29 cellular contexts compared by ENCODE assay signal in the genomic region with DNA sequence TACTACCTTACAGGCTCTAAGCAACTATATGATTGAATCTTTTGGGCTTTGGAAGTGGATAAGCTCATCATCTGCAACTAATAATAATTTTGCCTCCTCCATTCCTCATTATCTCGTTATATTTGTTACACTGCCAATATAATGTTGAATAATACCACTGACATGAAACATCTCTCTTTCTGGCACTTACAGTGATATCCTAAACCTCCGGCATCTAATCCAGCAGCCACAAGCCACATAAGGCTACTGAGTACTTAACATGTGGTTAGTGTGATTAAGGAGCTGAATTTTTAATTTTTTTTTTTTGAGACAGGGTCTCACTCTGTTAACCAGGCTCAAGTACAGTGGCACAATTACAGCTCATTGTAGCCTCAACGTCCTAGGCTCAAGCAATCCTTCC. TPM values are rescaled to one million over a fixed set of nuclear protein-coding genes. Genes with fewer than 3 reads are reported as not detected.
A peak's percentile ranks its signal among the peaks of the same experiment; 100 is the strongest.
DNase-seq lines count a peak whose midpoint lies in the region; ATAC-seq and TF ChIP-seq lines count a peak whose summit lies in the region.
"Had no signal": no experiment of that assay in that cellular context is flagged by ENCODE, and none has a peak within 500 bp of the region (broad histone marks: within the 10 kb centered on the region; RNA-seq: fewer than 3 reads in every experiment).

No MANE protein-coding gene starts in this region.

- H3K4me3 Mint-ChIP-seq in nephron = peak overlapping the region in 1 of 3 experiments; percentile 15
- no peak overlapping the region for H3K4me3 Mint-ChIP-seq in activated CD4-positive, alpha-beta memory T cell treated with anti-CD3 and anti-CD28 coated beads, Interleukin-2, amount 10 ng/mL, durations not matched to agents 7 days and 5 days
- H3K4me3 Mint-ChIP-seq: activated B cell treated with CpG ODN at 0.5 μM for 24 hours; H9; neural crest cell; stimulated activated naive CD8-positive, alpha-beta T cell treated with anti-CD3 and anti-CD28 coated beads, Interleukin-15, Interleukin-2, amounts not matched to agents 100 ng/mL and 50 ng/mL, for 24 hours; type B pancreatic cell had no signal

- peaks cover 22% of the 10 kb centered on the region for H3F3A ChIP-seq in PC-9 (ENCODE audit: insufficient read depth, low read depth)

- H2AFZ ChIP-seq in PC-9 = no peak overlapping the region

- CTCF ChIA-PET in PC-9 (lab: Charles Lee) = no interaction called here
- CTCF ChIA-PET in activated CD4-positive, alpha-beta memory T cell treated with anti-CD3 and anti-CD28 coated beads, Interleukin-2, amount 10 ng/mL, durations not matched to agents 7 days and 5 days (lab: Charles Lee) = interaction anchor here (1.5 kb wide), 1 partner anchor 68 kb away, joined by 5 read pairs; no protein-coding TSS in a partner anchor

- BruUV-seq in PC-9 (replicated peaks; lab: Mats Ljungman, UMichigan) = no TSS peak

- peaks cover 5% of the 10 kb centered on the region for H3K27me3 Mint-ChIP-seq in nephron (ENCODE audit: low read depth)
- H3K27me3 Mint-ChIP-seq in activated CD4-positive, alpha-beta memory T cell treated with anti-CD3 and anti-CD28 coated beads, Interleukin-2, amount 10 ng/mL, durations not matched to agents 7 days and 5 days = peaks cover 4% of the 10 kb centered on the region
- H3K27me3 Mint-ChIP-seq: type B pancreatic cell had no signal

- H3K36me3 ChIP-seq in PC-9 (ENCODE audit: low read depth) = peaks cover 13% of the 10 kb centered on the region; the same call in 1 of the 2 replicates
- H3K36me3 ChIP-seq in body of pancreas (replicated peaks in 1 of 2; ENCODE audit: insufficient read depth in 1 of 2, low read depth in 2 of 2) = no peaks in the 10 kb centered on the region
- H3K36me3 ChIP-seq in suprapubic skin = no peaks in the 10 kb centered on the region
- H3K36me3 ChIP-seq: gastroesophageal sphincter, right lobe of liver had no signal

- peaks cover 97% of the 10 kb centered on the region for H3K79me2 ChIP-seq in PC-9 (ENCODE audit: low read depth)

- no peaks in the 10 kb centered on the region for H3K9me2 ChIP-seq in PC-9 (ENCODE audit: insufficient read depth)

- H3K27ac Mint-ChIP-seq in nephron = peak overlapping the region; percentile 35 to 60 (median 48)
- no peak overlapping the region for H3K27ac Mint-ChIP-seq in activated CD4-positive, alpha-beta memory T cell treated with anti-CD3 and anti-CD28 coated beads, Interleukin-2, amount 10 ng/mL, durations not matched to agents 7 days and 5 days
- H3K27ac Mint-ChIP-seq: activated B cell treated with CpG ODN at 0.5 μM for 24 hours; H9; stimulated activated naive CD8-positive, alpha-beta T cell treated with anti-CD3 and anti-CD28 coated beads, Interleukin-15, Interleukin-2, amounts not matched to agents 100 ng/mL and 50 ng/mL, for 24 hours; type B pancreatic cell had no signal

- no peaks in the 10 kb centered on the region for H3K9me3 Mint-ChIP-seq in nephron
- H3K9me3 Mint-ChIP-seq in activated CD4-positive, alpha-beta memory T cell treated with anti-CD3 and anti-CD28 coated beads, Interleukin-2, amount 10 ng/mL, durations not matched to agents 7 days and 5 days = no peaks in the 10 kb centered on the region
- H3K9me3 Mint-ChIP-seq: activated B cell treated with CpG ODN at 0.5 μM for 24 hours; H9; stimulated activated naive CD8-positive, alpha-beta T cell treated with anti-CD3 and anti-CD28 coated beads, Interleukin-15, Interleukin-2, amounts not matched to agents 100 ng/mL and 50 ng/mL, for 24 hours had no signal

- TF ChIP-seq CTCF in PC-9 (conservative IDR thresholded peaks at IDR 0.05) (no peak), body of pancreas (IDR thresholded peaks at IDR 0.05) (no peak), nephron (IDR thresholded peaks at IDR 0.05; ENCODE audit: unreplicated experiment in 3 of 3) (no peak), suprapubic skin (IDR thresholded peaks at IDR 0.05) (no peak)

- no peak overlapping the region for H3K4me2 ChIP-seq in PC-9
- H3K4me2 ChIP-seq: A549 had no signal

- peaks cover 30% of the 10 kb centered on the region for H3K36me3 Mint-ChIP-seq in nephron (ENCODE audit: low read depth)
- no peaks in the 10 kb centered on the region for H3K36me3 Mint-ChIP-seq in activated CD4-positive, alpha-beta memory T cell treated with anti-CD3 and anti-CD28 coated beads, Interleukin-2, amount 10 ng/mL, durations not matched to agents 7 days and 5 days (ENCODE audit: low read depth)

- ATAC-seq in body of pancreas = no peak
- ATAC-seq in HG03280 (IDR thresholded peaks at IDR 0.05; ENCODE audit: unreplicated experiment) = no peak
- ATAC-seq: A549, gastroesophageal sphincter, mucosa of descending colon, right lobe of liver had no signal

- H3K4me3 ChIP-seq in PC-9 (no peak overlapping the region), body of pancreas (no peak overlapping the region), suprapubic skin (no peak overlapping the region)
- H3K4me3 ChIP-seq: A549, gastroesophageal sphincter, mucosa of descending colon, right lobe of liver had no signal

- H3K4me1 ChIP-seq in PC-9 (replicated peaks; ENCODE audit: insufficient read depth) = peaks cover 43% of the 10 kb centered on the region
- peaks cover 94% of the 10 kb centered on the region for H3K4me1 ChIP-seq in body of pancreas
- H3K4me1 ChIP-seq in suprapubic skin = peaks cover 84% of the 10 kb centered on the region

- H3K27me3 ChIP-seq in PC-9 (ENCODE audit: insufficient read depth, low read depth) = no peaks in the 10 kb centered on the region
- H3K27me3 ChIP-seq in body of pancreas = no peaks in the 10 kb centered on the region
- no peaks in the 10 kb centered on the region for H3K27me3 ChIP-seq in suprapubic skin
- H3K27me3 ChIP-seq: gastroesophageal sphincter, right lobe of liver had no signal

- H3K9me3 ChIP-seq in PC-9 (ENCODE audit: insufficient read depth, low read depth) (no peaks in the 10 kb centered on the region), body of pancreas (no peaks in the 10 kb centered on the region), suprapubic skin (no peaks in the 10 kb centered on the region)
- H3K9me3 ChIP-seq: A549, gastroesophageal sphincter, mucosa of descending colon, right lobe of liver had no signal

- peaks cover 16% of the 10 kb centered on the region for H4K20me1 ChIP-seq in PC-9 (ENCODE audit: insufficient read depth)

- WGBS in body of pancreas, 2 donors = 34 to 43% methylated on average over 3 of the region's 3 CpGs
- 37% methylated on average over 3 of the region's 3 CpGs for WGBS in suprapubic skin

- TF ChIP-seq POLR2A in body of pancreas (IDR thresholded peaks at IDR 0.05) = no peak
- no peak for TF ChIP-seq POLR2A in suprapubic skin (IDR thresholded peaks at IDR 0.05)

- DNase-seq in AG08395 (ENCODE audit: low spot score) (peak; percentile 35), PC-9 (no peak), body of pancreas (no peak), suprapubic skin (ENCODE audit: low spot score in 2 of 2) (no peak), AG20443 (ENCODE audit: low spot score) (no peak)
- DNase-seq in activated CD4-positive, alpha-beta memory T cell treated with anti-CD3 and anti-CD28 coated beads, Interleukin-2, amount 10 ng/mL, durations not matched to agents 7 days and 5 days = no peak
- DNase-seq: activated B cell treated with CpG ODN at 0.5 μM for 24 hours; activated CD4-positive, alpha-beta T cell treated with anti-CD3 and anti-CD28 coated beads, Interleukin-2, amount 50 U/mL, for 4 hours; activated CD8-positive, alpha-beta memory T cell treated with anti-CD3 and anti-CD28 coated beads, Interleukin-2, amount 50 U/mL, for 4 hours; activated naive CD4-positive, alpha-beta T cell treated with anti-CD3 and anti-CD28 coated beads, Interleukin-2, amount 50 U/mL, for 16 hours; cerebellar nuclear complex; DMS79; H9; hypothalamus; mucosa of descending colon; NCI-H1092 treated with DMSO at 0.1 percent for 48 hours; NCI-H2029; right lobe of liver; stimulated activated CD4-positive, alpha-beta T cell treated with anti-CD3 and anti-CD28 coated beads, Interleukin-15, amount 100 ng/mL, for 24 hours; T1000 had no signal

- intact Hi-C loops in PC-9 (cut with micrococcal nuclease; ENCODE audit: unreplicated experiment) = no loop called here
- intact Hi-C loops in body of pancreas (cut with DNase I) = no loop called here

- POLR2A ChIA-PET in PC-9 (lab: Charles Lee; ENCODE audit: unreplicated experiment) = interaction anchor here (0.7 kb wide), 1 partner anchor 11 kb away, joined by 5 read pairs; no protein-coding TSS in a partner anchor
- POLR2A ChIA-PET in activated CD4-positive, alpha-beta memory T cell treated with anti-CD3 and anti-CD28 coated beads, Interleukin-2, amount 10 ng/mL, durations not matched to agents 7 days and 5 days (lab: Charles Lee) = interaction anchor here (0.5 kb wide), 1 partner anchor 11 kb away, joined by 3 read pairs; no protein-coding TSS in a partner anchor

- TF ChIP-seq EP300 in suprapubic skin (IDR thresholded peaks at IDR 0.05) = no peak

- H3K4me1 Mint-ChIP-seq in nephron = peaks cover 72% of the 10 kb centered on the region
- peaks cover 3% of the 10 kb centered on the region for H3K4me1 Mint-ChIP-seq in activated CD4-positive, alpha-beta memory T cell treated with anti-CD3 and anti-CD28 coated beads, Interleukin-2, amount 10 ng/mL, durations not matched to agents 7 days and 5 days
- H3K4me1 Mint-ChIP-seq: activated B cell treated with CpG ODN at 0.5 μM for 24 hours had no signal

- H3K27ac ChIP-seq in PC-9 = 0 out of 2 replicates have a peak overlapping the region, but pooled peaks have one; percentile 6
- H3K27ac ChIP-seq in body of pancreas = peak overlapping the region in 3 of 4 donors; percentile 44 to 65 (median 50)
- H3K27ac ChIP-seq in suprapubic skin = no peak overlapping the region
- H3K27ac ChIP-seq: epithelial cell of prostate, right lobe of liver had no signal

RNA-seq across cellular contexts. Expression of a gene that starts 9.6 kb away (rescaled TPM):
- total RNA-seq in PC-9 (2021) (48.4 and 52.0 TPM in 2 replicates), body of pancreas (10 to 100 TPM; 47.0 to 60.6 TPM), suprapubic skin (10 to 100 TPM; 60.0 to 86.8 (median 81.5) TPM)
- total RNA-seq in activated CD4-positive, alpha-beta memory T cell treated with anti-CD3 and anti-CD28 coated beads, Interleukin-2, amount 10 ng/mL, durations not matched to agents 7 days and 5 days = 1 to 10 TPM; 3.6 to 3.8 TPM

RNA-seq across cellular contexts. Expression of a gene that starts 40.5 kb away (rescaled TPM):
- total RNA-seq in PC-9 (2021) = 0.52 TPM in 1 of 2 replicates, not detected in the other
- not detected for total RNA-seq in body of pancreas
- not detected for total RNA-seq in activated CD4-positive, alpha-beta memory T cell treated with anti-CD3 and anti-CD28 coated beads, Interleukin-2, amount 10 ng/mL, durations not matched to agents 7 days and 5 days
- total RNA-seq in suprapubic skin = not detected
- total RNA-seq: activated B cell treated with CpG ODN at 0.5 μM for 24 hours, gastroesophageal sphincter, H9, lower leg skin, mucosa of descending colon, neural crest cell, right lobe of liver had no signal

Comparison
In these comparisons a context has a peak if more than half of its experiments do, and no peak if none do; other contexts are left out.
1. RNA of a gene that starts 9.6 kb away (total RNA-seq): 60.0 to 86.8 TPM in suprapubic skin, 47.0 to 60.6 TPM in body of pancreas and 48.4 to 52.0 TPM in PC-9; 3.6 to 3.8 TPM in activated CD4-positive, alpha-beta memory T cell treated with anti-CD3 and anti-CD28 coated beads, Interleukin-2, amount 10 ng/mL, durations not matched to agents 7 days and 5 days; every median in the first group is over 10 times any median in the second.